In genomic region chr11:116788534-116788933, GRCh38 we compare ENCODE assay signal across 9 cellular contexts. TPM values are rescaled to one million over a fixed set of nuclear protein-coding genes. Genes with fewer than 3 reads are reported as not detected.
DNase-seq lines count a peak whose midpoint lies in the region; ATAC-seq and TF ChIP-seq lines count a peak whose summit lies in the region.
"Had no signal": no experiment of that assay in that cellular context is flagged by ENCODE, and none has a peak within 500 bp of the region (broad histone marks: within the 10 kb centered on the region; RNA-seq: fewer than 3 reads in every experiment).

No MANE protein-coding gene starts in this region.

- no peaks in the 10 kb centered on the region for H3K9me2 ChIP-seq in GM23248 (ENCODE audit: insufficient read depth)

- TF ChIP-seq CTCF in activated B cell treated with CpG ODN at 0.5 μM for 24 hours (IDR thresholded peaks at IDR 0.05) = no peak

- ATAC-seq in activated B cell treated with CpG ODN at 0.5 μM for 24 hours (ENCODE audit: low read depth) (no peak), right cardiac atrium (no peak), GM21515 (IDR thresholded peaks at IDR 0.05; ENCODE audit: unreplicated experiment) (no peak)

- peak overlapping the region; percentile 95 for H3K27ac Mint-ChIP-seq in activated B cell treated with CpG ODN at 0.5 μM for 24 hours

- H3K27ac ChIP-seq in GM23248 (peak overlapping the region; percentile 82), right cardiac atrium (ENCODE audit: low read length) (peak overlapping the region; percentile 96), skeletal muscle tissue (ENCODE audit: low read depth, low read length) (peak overlapping the region; percentile 89)

- peaks cover 4% of the 10 kb centered on the region for H3K27me3 Mint-ChIP-seq in activated B cell treated with CpG ODN at 0.5 μM for 24 hours

- H2AFZ ChIP-seq in GM23248 = peak overlapping the region; percentile 95

- POLR2A ChIA-PET in activated B cell treated with CpG ODN at 0.5 μM for 24 hours (lab: Charles Lee) = interaction anchor here (1.0 to 3.1 kb wide), 6 partner anchors 14 to 442 kb away, joined by 4 to 52 read pairs (median 7); partner anchors contain the start of genes BUD13 and PAFAH1B2

- intact Hi-C loops in activated B cell treated with CpG ODN at 0.5 μM for 24 hours (cut with micrococcal nuclease) = loop anchor here (1.0 to 5.0 kb wide), 3 partner anchors 15 to 309 kb away; partner anchors contain the start of gene SIK3
- intact Hi-C loops in right cardiac atrium (cut with DNase I) = no loop called here

- H3K4me2 ChIP-seq in GM23248 (ENCODE audit: unreplicated experiment) = peak overlapping the region; percentile 96

- DNase-seq in GM23248 (no peak), activated B cell treated with CpG ODN at 0.5 μM for 24 hours (no peak), right cardiac atrium (no peak), NCI-H526 (lab: John Stamatoyannopoulos, UW) (no peak)
- DNase-seq in stimulated activated CD4-positive, alpha-beta T cell treated with anti-CD3 and anti-CD28 coated beads, Interleukin-1b, Interleukin-23, amount 100 ng/mL, for 48 hours = no peak
- DNase-seq in stimulated activated CD4-positive, alpha-beta T cell treated with anti-CD3 and anti-CD28 coated beads, Interleukin-4, amount 100 ng/mL, for 4 hours = no peak

- no peaks in the 10 kb centered on the region for H4K20me1 ChIP-seq in GM23248 (ENCODE audit: insufficient read depth)

- in situ Hi-C loops in GM23248 (cut with MboI) = loop anchor here (10.0 kb wide), 1 partner anchor 316 kb away; no protein-coding TSS in a partner anchor

- peak overlapping the region; percentile 97 for H3K4me3 ChIP-seq in GM23248
- H3K4me3 ChIP-seq in right cardiac atrium (ENCODE audit: low read length) = peak overlapping the region; percentile 99
- H3K4me3 ChIP-seq in skeletal muscle tissue (ENCODE audit: low read length in 3 of 3) = peak overlapping the region; percentile 82 to 87 (median 87)

- H3K4me1 ChIP-seq in GM23248 (ENCODE audit: insufficient read depth) (peaks cover 29% of the 10 kb centered on the region), right cardiac atrium (ENCODE audit: control insufficient read depth, insufficient read depth, low read length) (peaks cover 3% of the 10 kb centered on the region), skeletal muscle tissue (ENCODE audit: control insufficient read depth in 3 of 3, insufficient read depth in 3 of 3, low read length in 3 of 3) (peaks cover 20 to 29% (median 21%) of the 10 kb centered on the region in 3 donors)

- H3F3A ChIP-seq in GM23248 (ENCODE audit: insufficient read depth) = peaks cover 16% of the 10 kb centered on the region

- peaks cover 33% of the 10 kb centered on the region for H3K79me2 ChIP-seq in GM23248 (ENCODE audit: insufficient read depth)

- H3K9me3 Mint-ChIP-seq in activated B cell treated with CpG ODN at 0.5 μM for 24 hours = no peaks in the 10 kb centered on the region

- no peaks in the 10 kb centered on the region for H3K9me3 ChIP-seq in GM23248 (ENCODE audit: low read depth)
- no peaks in the 10 kb centered on the region for H3K9me3 ChIP-seq in right cardiac atrium (ENCODE audit: control insufficient read depth, low read length)
- no peaks in the 10 kb centered on the region for H3K9me3 ChIP-seq in skeletal muscle tissue (ENCODE audit: control insufficient read depth in 3 of 3, low read length in 3 of 3)

- CTCF ChIA-PET in activated B cell treated with CpG ODN at 0.5 μM for 24 hours (lab: Charles Lee) = interaction anchor here (1.4 to 3.7 kb wide), 2 partner anchors 10 to 316 kb away, joined by 3 to 38 read pairs; no protein-coding TSS in a partner anchor

- no peaks in the 10 kb centered on the region for H3K27me3 ChIP-seq in GM23248 (replicated peaks; ENCODE audit: insufficient read depth)
- no peaks in the 10 kb centered on the region for H3K27me3 ChIP-seq in right cardiac atrium (ENCODE audit: control insufficient read depth, insufficient read depth)
- peaks cover 0 to 3% (median 0%) of the 10 kb centered on the region in 3 donors for H3K27me3 ChIP-seq in skeletal muscle tissue (ENCODE audit: control insufficient read depth in 3 of 3, insufficient read depth in 3 of 3, low read length in 3 of 3)

- peaks cover 43% of the 10 kb centered on the region for H3K36me3 Mint-ChIP-seq in activated B cell treated with CpG ODN at 0.5 μM for 24 hours (ENCODE audit: low read depth)

- H3K4me3 Mint-ChIP-seq in activated B cell treated with CpG ODN at 0.5 μM for 24 hours = peak overlapping the region; percentile 98

- H3K36me3 ChIP-seq in GM23248 (ENCODE audit: low read depth) (peaks cover 26% of the 10 kb centered on the region), skeletal muscle tissue (ENCODE audit: control insufficient read depth in 3 of 3, insufficient read depth in 3 of 3, low read length in 3 of 3) (peaks cover 21 to 24% (median 24%) of the 10 kb centered on the region in 3 donors)

- 48 to 67% methylated on average over 4 of the region's 4 CpGs for WGBS in GM23248 (ENCODE audit: low coverage in 1 of 2, low lambda C conversion rate in 2 of 2, missing lambda C conversion rate in 2 of 2), 2 experiments
- WGBS in right cardiac atrium = 58% methylated on average over 4 of the region's 4 CpGs

- H3K9ac ChIP-seq in GM23248 = peak overlapping the region; percentile 95
- H3K9ac ChIP-seq in skeletal muscle tissue (ENCODE audit: low read depth in 1 of 3, low read length in 3 of 3) = peak overlapping the region; percentile 85 to 90 (median 87)

- H3K4me1 Mint-ChIP-seq in activated B cell treated with CpG ODN at 0.5 μM for 24 hours = peaks cover 33% of the 10 kb centered on the region

RNA-seq across cellular contexts. Expression of gene ZPR1, which starts 0.7 kb away (rescaled TPM):
- 30.8 and 34.9 TPM in 2 replicates for total RNA-seq in GM23248 (2014; rRNA removed; shearing (Covaris generic))
- 71.3 and 76.8 TPM in 2 replicates for polyA plus RNA-seq in GM23248 (2016; fragmentation: Nextera tagmentation; extraction: Ambion mirVana)
- 69.0 and 78.7 TPM in 2 replicates for total RNA-seq in activated B cell treated with CpG ODN at 0.5 μM for 24 hours
- 10 to 100 TPM; 17.1 to 30.3 (median 23.7) TPM for total RNA-seq in right cardiac atrium
- 9.6 TPM for polyA plus RNA-seq in right cardiac atrium
- 16.7 TPM for total RNA-seq in skeletal muscle tissue

RNA-seq across cellular contexts. Expression of gene APOA5, which starts 3.1 kb away (rescaled TPM):
- total RNA-seq in GM23248 (2014; rRNA removed; shearing (Covaris generic)) = not detected in 2 replicates
- not detected in 2 replicates for polyA plus RNA-seq in GM23248 (2016; fragmentation: Nextera tagmentation; extraction: Ambion mirVana)
- total RNA-seq in activated B cell treated with CpG ODN at 0.5 μM for 24 hours = not detected in 2 replicates
- total RNA-seq in right cardiac atrium = not detected
- polyA plus RNA-seq in right cardiac atrium = not detected
- not detected for total RNA-seq in skeletal muscle tissue
- total RNA-seq: activated CD8-positive, alpha-beta memory T cell treated with anti-CD3 and anti-CD28 coated beads for 36 hours had no signal

RNA-seq across cellular contexts. Expression of gene BUD13, which starts 15.7 kb away (rescaled TPM):
- total RNA-seq in GM23248 (2014; rRNA removed; shearing (Covaris generic)) = 8.2 and 12.3 TPM in 2 replicates
- polyA plus RNA-seq in GM23248 (2016; fragmentation: Nextera tagmentation; extraction: Ambion mirVana) (6.3 and 7.7 TPM in 2 replicates), right cardiac atrium (5.7 TPM)
- total RNA-seq in activated B cell treated with CpG ODN at 0.5 μM for 24 hours (18.4 and 18.8 TPM in 2 replicates), right cardiac atrium (1 to 10 TPM; 7.8 to 9.0 (median 8.2) TPM), skeletal muscle tissue (18.8 TPM)

RNA-seq across cellular contexts. Expression of gene APOA4, which starts 34.6 kb away (rescaled TPM):
- not detected in 2 replicates for total RNA-seq in GM23248 (2014; rRNA removed; shearing (Covaris generic))
- polyA plus RNA-seq in GM23248 (2016; fragmentation: Nextera tagmentation; extraction: Ambion mirVana) (not detected in 2 replicates), right cardiac atrium (0.05 TPM)
- total RNA-seq in activated B cell treated with CpG ODN at 0.5 μM for 24 hours (not detected in 2 replicates), right cardiac atrium (not detected), skeletal muscle tissue (0.52 TPM)
- total RNA-seq: activated CD8-positive, alpha-beta memory T cell treated with anti-CD3 and anti-CD28 coated beads for 36 hours had no signal

RNA-seq across cellular contexts. Expression of gene APOC3, which starts 41.2 kb away (rescaled TPM):
- total RNA-seq in GM23248 (2014; rRNA removed; shearing (Covaris generic)) = not detected in 2 replicates
- polyA plus RNA-seq in GM23248 (2016; fragmentation: Nextera tagmentation; extraction: Ambion mirVana) (not detected in 2 replicates), right cardiac atrium (not detected)
- total RNA-seq in activated B cell treated with CpG ODN at 0.5 μM for 24 hours (not detected in 2 replicates), right cardiac atrium (under 1 TPM in 1 of 4 donors, not detected in 3; 0.72 TPM), skeletal muscle tissue (not detected)
- total RNA-seq: activated CD8-positive, alpha-beta memory T cell treated with anti-CD3 and anti-CD28 coated beads for 36 hours had no signal
